In genomic region chr6:158781692-158782373, GRCh38 we compare ENCODE assay signal across 13 cellular contexts. TPM values are rescaled to one million over a fixed set of nuclear protein-coding genes. Genes with fewer than 3 reads are reported as not detected.
DNase-seq lines count a peak whose midpoint lies in the region; ATAC-seq, FAIRE-seq and TF ChIP-seq lines count a peak whose summit lies in the region.
"Had no signal": no experiment of that assay in that cellular context is flagged by ENCODE, and none has a peak within 500 bp of the region (broad histone marks: within the 10 kb centered on the region; RNA-seq: fewer than 3 reads in every experiment).

No MANE protein-coding gene starts in this region.

- H3K23ac ChIP-seq in H1 (ENCODE audit: insufficient read length): no peak overlapping the region

- H3K9me2 ChIP-seq in GM23338 (ENCODE audit: insufficient read depth): no peaks in the 10 kb centered on the region

- H3K4me3 ChIP-seq in GM23338: no peak overlapping the region
- H3K4me3 ChIP-seq in H1 (ENCODE audit: extremely low read depth in 1 of 4, insufficient read depth in 2 of 4, low read depth in 3 of 4, low read length in 4 of 4): no peak overlapping the region
- no peak overlapping the region for H3K4me3 ChIP-seq in neural progenitor cell

- no peak for TF ChIP-seq EP300 in H1 (IDR thresholded peaks at IDR 0.05; ENCODE audit: borderline replicate concordance in 1 of 2, low read depth in 2 of 2, low read length in 2 of 2)

- no peaks in the 10 kb centered on the region for H3K23me2 ChIP-seq in H1 (ENCODE audit: low read depth, low read length)

- CTCF ChIA-PET in H1 (lab: Charles Lee; ENCODE audit: partially characterized antibody): interaction anchor here (1.6 to 4.5 kb wide), 7 partner anchors 10 to 191 kb away, joined by 5 to 19 read pairs (median 11); no protein-coding TSS in a partner anchor

- H3K79me2 ChIP-seq in GM23338 (replicated peaks; ENCODE audit: insufficient read depth) (peaks cover 100% of the 10 kb centered on the region), H1 (ENCODE audit: control insufficient read depth in 1 of 2, insufficient read depth in 2 of 2, low read length in 2 of 2) (peaks cover 0 to 80% of the 10 kb centered on the region in 2 experiments; a peak in 3 of 4 replicates), neural progenitor cell (ENCODE audit: low read depth) (peaks cover 9% of the 10 kb centered on the region)

- no peak overlapping the region for H3K56ac ChIP-seq in H1 (replicated peaks; ENCODE audit: insufficient read length, low read depth, low read length)

- no peak overlapping the region for H3K4ac ChIP-seq in H1 (replicated peaks; ENCODE audit: insufficient read length, low read depth, low read length)

- no peak overlapping the region for H2BK12ac ChIP-seq in H1 (ENCODE audit: low read depth, low read length)

- peaks cover 81% of the 10 kb centered on the region for H3K36me3 ChIP-seq in GM23338 (ENCODE audit: insufficient read depth)
- peaks cover 43 to 95% (median 80%) of the 10 kb centered on the region in 4 experiments for H3K36me3 ChIP-seq in H1 (ENCODE audit: control insufficient read depth in 2 of 4, insufficient read depth in 4 of 4, low read length in 3 of 4)
- no peaks in the 10 kb centered on the region for H3K36me3 ChIP-seq in neural progenitor cell

- TF ChIP-seq CTCF in CD14-positive monocyte (IDR thresholded peaks at IDR 0.05) (no peak), GM23338 (conservative IDR thresholded peaks at IDR 0.05; ENCODE audit: low read depth in 2 of 2) (no peak), H1 (IDR thresholded peaks at IDR 0.05; ENCODE audit: control extremely low read depth in 1 of 3, insufficient read depth in 1 of 3, low read depth in 1 of 3, low read length in 3 of 3) (no peak), neural progenitor cell (IDR thresholded peaks at IDR 0.05) (no peak)

- no peak overlapping the region for H3K18ac ChIP-seq in H1 (ENCODE audit: extremely low read depth, low read length)

- H4K91ac ChIP-seq in H1 (replicated peaks; ENCODE audit: insufficient read length, low read length): no peak overlapping the region

- 85% methylated on average over 19 of the region's 19 CpGs; no CpG with 5 or more reads in 1 of the 2 experiments for WGBS in H1 (ENCODE audit: extremely low coverage in 1 of 2, insufficient coverage in 1 of 2, insufficient read length in 1 of 2, insufficient replicate concordance in 2 of 2, low coverage in 1 of 2, low lambda C conversion rate in 2 of 2, missing lambda C conversion rate in 1 of 2), 2 experiments

- H3K4me2 ChIP-seq in GM23338 (no peak overlapping the region), H1 (ENCODE audit: insufficient read depth in 1 of 2, low read depth in 2 of 2, low read length in 2 of 2) (no peak overlapping the region), neural progenitor cell (no peak overlapping the region)

- H3K36me3 Mint-ChIP-seq in CD14-positive monocyte: peaks cover 90 to 95% of the 10 kb centered on the region in 2 donors
- peaks cover 94% of the 10 kb centered on the region for H3K36me3 Mint-ChIP-seq in GM23338 (ENCODE audit: low read depth)
- peaks cover 61% of the 10 kb centered on the region for H3K36me3 Mint-ChIP-seq in neural progenitor cell

- H3K27ac Mint-ChIP-seq in CD14-positive monocyte: peak overlapping the region in 5 of 7 donors; percentile 9 to 72 (median 41)
- H3K27ac Mint-ChIP-seq in GM23338: peak overlapping the region; percentile 69; the same call in 1 of the 2 replicates
- peak overlapping the region; percentile 60 for H3K27ac Mint-ChIP-seq in neural progenitor cell
- H3K27ac Mint-ChIP-seq: activated CD4-positive, alpha-beta T cell treated with anti-CD3 and anti-CD28 coated beads for 36 hours; activated naive CD4-positive, alpha-beta T cell treated with anti-CD3 and anti-CD28 coated beads, Interleukin-2, amount 50 U/mL, for 24 hours had no signal

- H3K9me3 Mint-ChIP-seq in CD14-positive monocyte (no peaks in the 10 kb centered on the region), GM23338 (no peaks in the 10 kb centered on the region), neural progenitor cell (no peaks in the 10 kb centered on the region)
- H3K9me3 Mint-ChIP-seq: activated naive CD4-positive, alpha-beta T cell treated with anti-CD3 and anti-CD28 coated beads, Interleukin-2, amount 50 U/mL, for 24 hours had no signal

- H4K20me1 ChIP-seq in GM23338 (replicated peaks; ENCODE audit: insufficient read depth): peaks cover 70% of the 10 kb centered on the region
- peaks cover 11 to 18% of the 10 kb centered on the region in 2 experiments for H4K20me1 ChIP-seq in H1 (replicated peaks in 1 of 2; ENCODE audit: control insufficient read depth in 1 of 2, insufficient read depth in 2 of 2, low read length in 2 of 2)
- peaks cover 4% of the 10 kb centered on the region for H4K20me1 ChIP-seq in neural progenitor cell (ENCODE audit: low read depth)

- H3K4me1 ChIP-seq in GM23338 (ENCODE audit: insufficient read depth): no peaks in the 10 kb centered on the region; the same call in 1 of the 2 replicates
- H3K4me1 ChIP-seq in H1 (replicated peaks in 1 of 4; ENCODE audit: control insufficient read depth in 3 of 4, insufficient read depth in 4 of 4, low read length in 3 of 4): peaks cover 0 to 2% (median under 1%) of the 10 kb centered on the region in 4 experiments; a peak in 2 of 7 replicates
- H3K4me1 ChIP-seq in neural progenitor cell: no peaks in the 10 kb centered on the region

- peaks cover 15% of the 10 kb centered on the region; the same call in 1 of the 2 replicates for H3K79me1 ChIP-seq in H1 (ENCODE audit: low read depth, low read length)

- ATAC-seq in GM23338 (no peak), GM21367 (IDR thresholded peaks at IDR 0.05; ENCODE audit: unreplicated experiment) (no peak), HG02678 (IDR thresholded peaks at IDR 0.05; ENCODE audit: unreplicated experiment) (no peak)
- ATAC-seq: activated CD4-positive, alpha-beta T cell treated with anti-CD3 and anti-CD28 coated beads for 36 hours had no signal

- H3K4me1 Mint-ChIP-seq in CD14-positive monocyte: no peaks in the 10 kb centered on the region
- H3K4me1 Mint-ChIP-seq in GM23338: peaks cover 26% of the 10 kb centered on the region; the same call in 2 of the 3 replicates
- H3K4me1 Mint-ChIP-seq in neural progenitor cell: no peaks in the 10 kb centered on the region

- no peak overlapping the region for H2BK120ac ChIP-seq in H1 (replicated peaks; ENCODE audit: low read depth, low read length)

- H2AFZ ChIP-seq in GM23338 (no peak overlapping the region), H1 (ENCODE audit: low read length) (no peak overlapping the region), neural progenitor cell (replicated peaks) (no peak overlapping the region)

- peak overlapping the region; percentile 83; the same call in 1 of the 2 replicates for H3K27ac ChIP-seq in GM23338 (ENCODE audit: low read depth)
- H3K27ac ChIP-seq in H1 (ENCODE audit: low read depth, low read length): peak overlapping the region; percentile 46; the same call in 1 of the 2 replicates
- H3K27ac ChIP-seq in neural progenitor cell: no peak overlapping the region

- TF ChIP-seq RAD21 in H1 (IDR thresholded peaks at IDR 0.05 in 1 of 2, conservative IDR thresholded peaks at IDR 0.05 in 1 of 2; ENCODE audit: low read depth in 2 of 2, low read length in 2 of 2): no peak

- H3F3A ChIP-seq in GM23338 (replicated peaks; ENCODE audit: low read depth) (peaks cover 45% of the 10 kb centered on the region; the same call in 1 of the 2 replicates), neural progenitor cell (ENCODE audit: low read depth) (no peaks in the 10 kb centered on the region)

- H2AK5ac ChIP-seq in H1 (ENCODE audit: low read depth, low read length): no peak overlapping the region

- H3K27me3 Mint-ChIP-seq in CD14-positive monocyte (ENCODE audit: low read depth in 3 of 3): no peaks in the 10 kb centered on the region
- H3K27me3 Mint-ChIP-seq in GM23338 (ENCODE audit: insufficient read depth, low read depth, poor library complexity): no peaks in the 10 kb centered on the region
- no peaks in the 10 kb centered on the region for H3K27me3 Mint-ChIP-seq in neural progenitor cell (ENCODE audit: insufficient read depth, low read depth)
- H3K27me3 Mint-ChIP-seq: activated CD4-positive, alpha-beta T cell treated with anti-CD3 and anti-CD28 coated beads for 36 hours; activated naive CD4-positive, alpha-beta T cell treated with anti-CD3 and anti-CD28 coated beads, Interleukin-2, amount 50 U/mL, for 24 hours had no signal

- DNase-seq in CD14-positive monocyte (ENCODE audit: low spot score): no peak
- no peak for DNase-seq in GM23338 (ENCODE audit: low spot score)
- DNase-seq in H1 (ENCODE audit: low read depth in 1 of 2, low spot score in 2 of 2): no peak
- DNase-seq in neural progenitor cell (ENCODE audit: low spot score): no peak
- DNase-seq in NCI-H2107 treated with DMSO at 0.1 percent for 48 hours (lab: John Stamatoyannopoulos, UW; ENCODE audit: unreplicated experiment): no peak
- DNase-seq: activated CD4-positive, alpha-beta T cell treated with anti-CD3 and anti-CD28 coated beads for 36 hours; cerebellar nuclear complex; midbrain; NCI-H2171; SW 1271 had no signal

- H2BK5ac ChIP-seq in H1 (ENCODE audit: low read depth, low read length): no peak overlapping the region

- intact Hi-C loops in CD14-positive monocyte (cut with micrococcal nuclease): no loop called here

- no peak overlapping the region for H3K14ac ChIP-seq in H1 (ENCODE audit: insufficient read length)

- POLR2A ChIA-PET in H1 (lab: Charles Lee; ENCODE audit: partially characterized antibody): interaction anchor here (0.7 to 7.6 kb wide), 4 partner anchors 10 to 71 kb away, joined by 3 to 75 read pairs (median 12); no protein-coding TSS in a partner anchor

- no peak for TF ChIP-seq POLR2A in H1 (IDR thresholded peaks at IDR 0.05; ENCODE audit: control extremely low read depth in 1 of 2, low read depth in 2 of 2, low read length in 2 of 2)

- no peak overlapping the region for H4K5ac ChIP-seq in H1 (ENCODE audit: insufficient read length, low read depth, low read length)

- no peak for FAIRE-seq in H1 (lab: Jason Lieb, UNC)

- H3K4me3 Mint-ChIP-seq in CD14-positive monocyte: no peak overlapping the region
- no peak overlapping the region; the same call in 2 of the 3 replicates for H3K4me3 Mint-ChIP-seq in GM23338
- H3K4me3 Mint-ChIP-seq in neural progenitor cell: no peak overlapping the region
- H3K4me3 Mint-ChIP-seq: activated CD4-positive, alpha-beta T cell treated with anti-CD3 and anti-CD28 coated beads for 36 hours; activated naive CD4-positive, alpha-beta T cell treated with anti-CD3 and anti-CD28 coated beads, Interleukin-2, amount 50 U/mL, for 24 hours had no signal

- H3K9ac ChIP-seq in H1 (replicated peaks in 1 of 4; ENCODE audit: extremely low read depth in 1 of 4, low read depth in 3 of 4, low read length in 3 of 4) (no peak overlapping the region), neural progenitor cell (no peak overlapping the region)

- no peak overlapping the region for H2BK20ac ChIP-seq in H1 (ENCODE audit: low read length)

- H2BK15ac ChIP-seq in H1 (ENCODE audit: low read length): no peak overlapping the region

- H3K27me3 ChIP-seq in GM23338 (ENCODE audit: insufficient read depth) (no peaks in the 10 kb centered on the region), H1 (replicated peaks in 1 of 4; ENCODE audit: control insufficient read depth in 3 of 4, extremely low read depth in 1 of 4, insufficient read depth in 3 of 4, low read length in 3 of 4) (no peaks in the 10 kb centered on the region), neural progenitor cell (no peaks in the 10 kb centered on the region)

- H4K8ac ChIP-seq in H1 (ENCODE audit: extremely low read depth, insufficient read depth, low read length): no peak overlapping the region

- no peaks in the 10 kb centered on the region for H3K9me3 ChIP-seq in H1 (ENCODE audit: insufficient read depth in 2 of 2, low read depth in 1 of 2, low read length in 1 of 2)
- no peaks in the 10 kb centered on the region for H3K9me3 ChIP-seq in neural progenitor cell (ENCODE audit: low read depth)

RNA-seq across cellular contexts. Expression of gene EZR, which starts 37.3 kb away (rescaled TPM):
- 10 to 100 TPM; 86.3 to 95.8 TPM for polyA plus RNA-seq in CD14-positive monocyte
- total RNA-seq in GM23338 (2014; rRNA removed; shearing (Covaris generic)): 208 and 209 TPM in 2 replicates
- 188 and 199 TPM in 2 replicates for polyA plus RNA-seq in GM23338 (2016; fragmentation: Nextera tagmentation; extraction: Ambion mirVana)
- total RNA-seq in H1 (2021; fragmentation: NEBNext Ultra II Directional; extraction: Animal tissue kit (Norgen Biotek cat#: 25700)): 286 and 287 TPM in 2 replicates
- polyA plus RNA-seq in H1 (2011; rRNA removed): 122 and 138 TPM in 2 replicates
- polyA plus RNA-seq in H1 (2011; cell fraction: cytosol; rRNA removed): 180 TPM
- 214 TPM for polyA plus RNA-seq in H1 (2011; cell fraction: nucleus; rRNA removed)
- polyA plus RNA-seq in H1 (2012, experiment 1 of 2): 182 to 212 TPM (median 197 TPM) in 4 replicates
- 94.1 TPM for polyA plus RNA-seq in H1 (2012, experiment 2 of 2)
- polyA plus RNA-seq in H1 (2013, experiment 1 of 2): 180 TPM
- 182 TPM for polyA plus RNA-seq in H1 (2013, experiment 2 of 2)
- 153 and 157 TPM in 2 replicates for polyA minus RNA-seq in H1 (2011; rRNA and poly(A)+ RNA removed)
- 91.7 TPM for polyA minus RNA-seq in H1 (2011; cell fraction: cytosol; rRNA and poly(A)+ RNA removed)
- polyA minus RNA-seq in H1 (2011; cell fraction: nucleus; rRNA and poly(A)+ RNA removed): 77.4 TPM
- 52.0 and 61.4 TPM in 2 replicates for total RNA-seq in neural progenitor cell (ENCODE audit: low replicate concordance)
